In genomic region chr6:69789573-69789972, GRCh38 we compare ENCODE assay signal across 17 cellular contexts. TPM values are rescaled to one million over a fixed set of nuclear protein-coding genes. Genes with fewer than 3 reads are reported as not detected.
DNase-seq lines count a peak whose midpoint lies in the region; ATAC-seq, FAIRE-seq and TF ChIP-seq lines count a peak whose summit lies in the region.
"Had no signal": no experiment of that assay in that cellular context is flagged by ENCODE, and none has a peak within 500 bp of the region (broad histone marks: within the 10 kb centered on the region; RNA-seq: fewer than 3 reads in every experiment).

No MANE protein-coding gene starts in this region.

- TF ChIP-seq CTCF in GM12878 (IDR thresholded peaks at IDR 0.05 in 2 of 3, conservative IDR thresholded peaks at IDR 0.05 in 1 of 3; ENCODE audit: control insufficient read depth in 2 of 3, extremely low read depth in 1 of 3, insufficient read depth in 1 of 3, low read depth in 3 of 3, low read length in 3 of 3) (no peak), heart right ventricle (IDR thresholded peaks at IDR 0.05) (no peak)

- SMC1A ChIA-PET in GM12878 (lab: Charles Lee; ENCODE audit: uncharacterized antibody, unreplicated experiment), result interaction anchor here (0.7 to 6.8 kb wide), 12 partner anchors 8 to 318 kb away, joined by 3 to 76 read pairs (median 10); partner anchors contain the start of gene COL19A1

- H3K36me3 ChIP-seq in GM12878 (ENCODE audit: control insufficient read depth in 2 of 2, insufficient read depth in 2 of 2, low read length in 1 of 2) (0 out of 4 replicates have a peak, but pooled peaks cover 0 to 6% of the 10 kb centered on the region in 2 experiments), heart right ventricle (peaks cover 0 to 42% (median 0%) of the 10 kb centered on the region in 9 donors)
- H3K36me3 ChIP-seq: thyroid gland had no signal

- H3K27me3 ChIP-seq in GM12878 (replicated peaks in 1 of 2; ENCODE audit: control insufficient read depth in 2 of 2, insufficient read depth in 2 of 2, low read length in 1 of 2) (no peaks in the 10 kb centered on the region), heart right ventricle (no peaks in the 10 kb centered on the region)
- H3K27me3 ChIP-seq: hepatocyte, thyroid gland had no signal

- TF ChIP-seq EP300 in GM12878 (IDR thresholded peaks at IDR 0.05; ENCODE audit: borderline replicate concordance in 1 of 2, control insufficient read depth in 1 of 2, low read depth in 2 of 2, low read length in 2 of 2), result no peak

- no peak for TF ChIP-seq POLR2A in GM12878 (IDR thresholded peaks at IDR 0.05; ENCODE audit: low read depth, low read length)

- no peak for TF ChIP-seq RAD21 in GM12878 (IDR thresholded peaks at IDR 0.05; ENCODE audit: insufficient read depth, low read depth, low read length)

- intact Hi-C loops in GM12878 (cut with micrococcal nuclease; ENCODE audit: unreplicated experiment) (no loop called here), heart right ventricle (cut with DNase I) (no loop called here)

- peak overlapping the region; percentile 39 for H3K4me2 ChIP-seq in GM12878 (ENCODE audit: control insufficient read depth, insufficient read depth)
- H3K4me2 ChIP-seq: hepatocyte had no signal

- 0 out of 2 replicates have a peak, but pooled peaks cover 3% of the 10 kb centered on the region for H4K20me1 ChIP-seq in GM12878 (ENCODE audit: control insufficient read depth, insufficient read depth)

- no TSS peak for BruUV-seq in GM12878 (replicated peaks; lab: Mats Ljungman, UMichigan)

- H3K27ac ChIP-seq in GM12878 (ENCODE audit: control insufficient read depth, insufficient read depth) (no peak overlapping the region), heart right ventricle (peak overlapping the region in 1 of 10 donors; percentile 48)
- H3K27ac ChIP-seq: hepatocyte had no signal

- POLR2A ChIA-PET in GM12878 (lab: Charles Lee), result interaction anchor here (0.6 to 1.1 kb wide), 4 partner anchors 20 to 75 kb away, joined by 3 to 4 read pairs (median 3); no protein-coding TSS in a partner anchor

- no peaks in the 10 kb centered on the region for H3K9me3 ChIP-seq in GM12878 (replicated peaks; ENCODE audit: control insufficient read depth, insufficient read depth, low read length)
- H3K9me3 ChIP-seq in heart right ventricle, result no peaks in the 10 kb centered on the region
- H3K9me3 ChIP-seq: thyroid gland had no signal

- peaks cover 60% of the 10 kb centered on the region for H3K79me2 ChIP-seq in GM12878 (ENCODE audit: control insufficient read depth, insufficient read depth, low read length)

- H3K4me1 ChIP-seq in GM12878 (ENCODE audit: control insufficient read depth, insufficient read depth, low read length), result peaks cover 27% of the 10 kb centered on the region
- H3K4me1 ChIP-seq in heart right ventricle, result peaks cover 0 to 51% (median 28%) of the 10 kb centered on the region in 9 donors

- ATAC-seq in GM18499 (IDR thresholded peaks at IDR 0.05; ENCODE audit: insufficient read depth, unreplicated experiment) (peak; percentile 37), GM21447 (IDR thresholded peaks at IDR 0.05; ENCODE audit: unreplicated experiment) (peak; percentile 31), HG03460 (IDR thresholded peaks at IDR 0.05; ENCODE audit: unreplicated experiment) (peak; percentile 39), GM12878 (peak; percentile 37), heart right ventricle (no peak)
- ATAC-seq: activated CD8-positive, alpha-beta T cell treated with anti-CD3 and anti-CD28 coated beads, Interleukin-2, amount 10 ng/mL, durations not matched to agents 7 days and 5 days; left colon had no signal

- H3K9ac ChIP-seq in GM12878 (ENCODE audit: control insufficient read depth, insufficient read depth, low read length), result no peak overlapping the region

- in situ Hi-C loops in GM12878 (cut with MboI), result no loop called here

- no peak for FAIRE-seq in GM12878 (lab: Jason Lieb, UNC)
- FAIRE-seq: H54, RCC 7860 had no signal

- WGBS in GM12878 (ENCODE audit: insufficient coverage, insufficient replicate concordance, low lambda C conversion rate, missing lambda C conversion rate), result 3% methylated on average over 1 of the region's 1 CpG
- WGBS in heart right ventricle, 2 donors, result 94 to 100% methylated on average over 1 of the region's 1 CpG

- H3K4me3 ChIP-seq in GM12878 (no peak overlapping the region), heart right ventricle (no peak overlapping the region)
- H3K4me3 ChIP-seq: hepatocyte, thyroid gland had no signal

- RAD21 ChIA-PET in GM12878 (lab: Charles Lee; ENCODE audit: unreplicated experiment), result interaction anchor here (1.2 to 7.1 kb wide), 5 partner anchors 8 to 76 kb away, joined by 3 to 39 read pairs (median 13); partner anchors contain the start of gene COL19A1

- DNase-seq in GM12878 (ENCODE audit: low read depth, low spot score) (no peak), NCI-H345 (lab: John Stamatoyannopoulos, UW) (no peak), NCI-H1048 (lab: John Stamatoyannopoulos, UW) (no peak), heart right ventricle (no peak)
- DNase-seq in stimulated activated CD4-positive, alpha-beta T cell treated with anti-CD3 and anti-CD28 coated beads, Interleukin-2, amount 100 ng/mL, for 48 hours, result no peak
- DNase-seq: activated CD8-positive, alpha-beta T cell treated with anti-CD3 and anti-CD28 coated beads, Interleukin-2, amount 10 ng/mL, durations not matched to agents 7 days and 5 days; activated gamma-delta T cell; dermis blood vessel endothelial cell; left colon; NCI-H446 treated with DMSO at 0.1 percent for 48 hours; thyroid gland had no signal

- CTCF ChIA-PET in GM12878 (lab: Yijun Ruan, JAX), result interaction anchor here (0.6 to 6.0 kb wide), 16 partner anchors 8 to 314 kb away, joined by 3 to 24 read pairs (median 4); partner anchors contain the start of gene COL19A1

- H2AFZ ChIP-seq in GM12878 (ENCODE audit: control insufficient read depth, low read depth, low read length), result no peak overlapping the region
- H2AFZ ChIP-seq: hepatocyte had no signal

TF ChIP-seq in GM12878, 131 proteins besides CTCF, POLR2A, EP300 and RAD21:
- no peak for TF ChIP-seq SREBF2 (IDR thresholded peaks at IDR 0.05; ENCODE audit: low read length)
- 0 out of 3 replicates have a peak, but pooled peaks have one; percentile 13 for TF ChIP-seq POU2F2 (IDR thresholded peaks at IDR 0.05; ENCODE audit: borderline replicate concordance, low read depth, low read length)

RNA-seq across cellular contexts. Expression of gene LMBRD1, which starts 7.2 kb away (rescaled TPM):
- total RNA-seq in GM12878 (2013; cell fraction: nucleolus; rRNA removed), result 60.3 and 67.1 TPM in 2 replicates
- total RNA-seq in GM12878 (2014; rRNA removed) (23.6 and 27.9 TPM in 2 replicates), GM12878 (2014; rRNA removed; fragmentation: Illumina TruSeq; extraction: Trizol) (28.8 and 30.0 TPM in 2 replicates), GM12878 (2021) (20.0 and 21.5 TPM in 2 replicates), heart right ventricle (10 to 100 TPM; 36.8 to 63.8 (median 48.0) TPM)
- 12.0 TPM for polyA plus RNA-seq in GM12878 (2011; ENCODE audit: low read depth)
- polyA plus RNA-seq in GM12878 (2011; rRNA removed) (57.0 and 102 TPM in 2 replicates), GM12878 (2014; fragmentation: Illumina TruSeq; extraction: Trizol) (23.6 and 33.6 TPM in 2 replicates), GM12878 (2014; fragmentation: Nextera tagmentation; extraction: Ambion mirVana) (10 to 100 TPM; 43.2 to 82.1 TPM), GM12878 (2014; rRNA removed) (17.6 and 21.8 TPM in 2 replicates), GM12878 (2016; fragmentation: Nextera tagmentation; extraction: Ambion mirVana) (10 to 100 TPM; 25.6 to 31.0 TPM), heart right ventricle (10 to 100 TPM; 35.6 to 36.2 TPM)
- 11.9 and 16.8 TPM in 2 replicates for polyA plus RNA-seq in GM12878 (2011; cell fraction: cytosol; rRNA removed)
- 33.6 and 36.1 TPM in 2 replicates for polyA plus RNA-seq in GM12878 (2011; cell fraction: nucleus; rRNA removed)
- 24.3 and 26.5 TPM in 2 replicates for polyA plus RNA-seq in GM12878 (2012)
- polyA minus RNA-seq in GM12878 (2011; rRNA and poly(A)+ RNA removed), result 22.7 and 27.2 TPM in 2 replicates
- 11.6 and 12.0 TPM in 2 replicates for polyA minus RNA-seq in GM12878 (2011; cell fraction: cytosol; rRNA and poly(A)+ RNA removed)
- 45.0 and 70.7 TPM in 2 replicates for polyA minus RNA-seq in GM12878 (2011; cell fraction: nucleus; rRNA and poly(A)+ RNA removed)

Comparison
In these comparisons a context has a peak if more than half of its experiments do, and no peak if none do; other contexts are left out.
1. ATAC-seq: peak in GM18499 (single experiment), GM21447 (single experiment), HG03460 (single experiment) and GM12878 (single experiment); none in heart right ventricle (0 of 8).